11 cellular contexts compared by ENCODE assay signal in genomic region chr13:20678566-20678965, GRCh38. TPM values are rescaled to one million over a fixed set of nuclear protein-coding genes. Genes with fewer than 3 reads are reported as not detected.
DNase-seq lines count a peak whose midpoint lies in the region; TF ChIP-seq lines count a peak whose summit lies in the region.
"Not testable (repeated sequence)": the region's sequence is repeated elsewhere in the genome, so short reads cannot be mapped to it uniquely, and the experiment has no call there.
"Had no signal": no experiment of that assay in that cellular context is flagged by ENCODE, and none has a peak within 500 bp of the region (broad histone marks: within the 10 kb centered on the region; RNA-seq: fewer than 3 reads in every experiment).

No MANE protein-coding gene starts in this region.

- not testable (repeated sequence) for H3K9ac ChIP-seq in neural progenitor cell; smooth muscle cell (ENCODE audit: low read depth)

- not testable (repeated sequence) for H4K20me1 ChIP-seq in neural progenitor cell (ENCODE audit: low read depth); smooth muscle cell (ENCODE audit: low read depth)

- in situ Hi-C loops in SK-MEL-5 (cut with HindIII; ENCODE audit: low pct_unique_long_range_greater_than_20kb, low sequenced_read_pairs), result not testable (repeated sequence)

- not testable (repeated sequence) for H3K9me3 Mint-ChIP-seq in neural progenitor cell

- peak; percentile 10 for DNase-seq in A673 (ENCODE audit: low spot score)
- DNase-seq in NCI-H524 (lab: John Stamatoyannopoulos, UW), result peak; percentile 87 to 92
- DNase-seq in SK-MEL-5 (ENCODE audit: low read depth, low spot score), result peak; percentile 50
- DNase-seq in islet precursor cell, result peak; percentile 82
- peak; percentile 49 for DNase-seq in neural progenitor cell (ENCODE audit: low spot score)
- not testable (repeated sequence) for DNase-seq in smooth muscle cell (lab: John Stamatoyannopoulos, UW; ENCODE audit: unreplicated experiment)

- H3K4me1 ChIP-seq in A673 (ENCODE audit: insufficient read depth, low read length, poor library complexity, severe bottlenecking); ectodermal cell (ENCODE audit: control insufficient read depth, insufficient read depth, low read length); mesodermal cell (ENCODE audit: control insufficient read depth, insufficient read depth, low read length, poor library complexity, severe bottlenecking): not testable (repeated sequence)
- peaks cover 40% of the 10 kb centered on the region for H3K4me1 ChIP-seq in neural progenitor cell
- peaks cover 15% of the 10 kb centered on the region for H3K4me1 ChIP-seq in smooth muscle cell (ENCODE audit: low read depth)

- not testable (repeated sequence) for H3K27me3 ChIP-seq in A673 (replicated peaks; ENCODE audit: insufficient read depth, low read depth, low read length, poor library complexity); ectodermal cell (ENCODE audit: control insufficient read depth, insufficient read depth, low read length, poor library complexity, severe bottlenecking); neural progenitor cell; smooth muscle cell (ENCODE audit: low read depth)

- peak overlapping the region; percentile 86 for H2AFZ ChIP-seq in neural progenitor cell (replicated peaks)
- H2AFZ ChIP-seq in smooth muscle cell (ENCODE audit: low read depth), result not testable (repeated sequence)

- H3K4me3 Mint-ChIP-seq in neural progenitor cell, result not testable (repeated sequence)

- peak overlapping the region; percentile 50 for H3K27ac Mint-ChIP-seq in neural progenitor cell

- H3K27ac ChIP-seq in A673 (ENCODE audit: low read depth, low read length, poor library complexity, severe bottlenecking); neural progenitor cell; smooth muscle cell (ENCODE audit: low read depth): not testable (repeated sequence)
- H3K27ac ChIP-seq in ectodermal cell (ENCODE audit: insufficient read depth, low read depth, low read length, poor library complexity, severe bottlenecking), result peak overlapping the region; percentile 31
- peak overlapping the region; percentile 12 for H3K27ac ChIP-seq in mesodermal cell (ENCODE audit: low read depth, low read length, severe bottlenecking)

- not testable (repeated sequence) for H3K9me3 ChIP-seq in A673 (ENCODE audit: low read depth, low read length, poor library complexity, severe bottlenecking); ectodermal cell (ENCODE audit: control insufficient read depth, low read length); mesodermal cell (ENCODE audit: control insufficient read depth, low read length); neural progenitor cell (ENCODE audit: low read depth); smooth muscle cell (replicated peaks; ENCODE audit: low read depth)

- not testable (repeated sequence) for H3K36me3 Mint-ChIP-seq in neural progenitor cell

- not testable (repeated sequence) for BruUV-seq in A673 (replicated peaks; lab: Mats Ljungman, UMichigan)

- TF ChIP-seq CTCF in A673 (conservative IDR thresholded peaks at IDR 0.05; ENCODE audit: low read depth, low read length); neural progenitor cell (IDR thresholded peaks at IDR 0.05); smooth muscle cell (IDR thresholded peaks at IDR 0.05; ENCODE audit: borderline replicate concordance, insufficient read depth, poor library complexity, severe bottlenecking): not testable (repeated sequence)

- not testable (repeated sequence) for H3K79me2 ChIP-seq in neural progenitor cell (ENCODE audit: low read depth); smooth muscle cell (ENCODE audit: low read depth)

- CTCF ChIA-PET in A673 (lab: Charles Lee), result not testable (repeated sequence)

- H3K4me3 ChIP-seq in A673 (ENCODE audit: low read depth, low read length, poor library complexity, severe bottlenecking); ectodermal cell (ENCODE audit: insufficient read depth, low read depth, low read length); mesodermal cell (ENCODE audit: extremely low read depth, insufficient read depth, low read length, poor library complexity, severe bottlenecking); smooth muscle cell: not testable (repeated sequence)
- peak overlapping the region; percentile 14 for H3K4me3 ChIP-seq in neural progenitor cell

- WGBS in ectodermal cell, 2 experiments, result 45 to 53% methylated on average over 8 of the region's 8 CpGs
- 73 to 74% methylated on average over 7 to 8 of the region's 8 CpGs for WGBS in mesodermal cell (ENCODE audit: insufficient coverage in 2 of 2), 2 experiments
- WGBS in smooth muscle cell (ENCODE audit: low lambda C conversion rate), result 12% methylated on average over 8 of the region's 8 CpGs

- POLR2A ChIA-PET in A673 (lab: Charles Lee; ENCODE audit: low non-redundant PET), result not testable (repeated sequence)

- not testable (repeated sequence) for H3K27me3 Mint-ChIP-seq in neural progenitor cell (ENCODE audit: insufficient read depth, low read depth)

- H3K4me2 ChIP-seq in neural progenitor cell (peak overlapping the region; percentile 50), smooth muscle cell (peak overlapping the region; percentile 76)

- H3K4me1 Mint-ChIP-seq in neural progenitor cell, result peaks cover 21% of the 10 kb centered on the region

- H3F3A ChIP-seq in neural progenitor cell (ENCODE audit: low read depth); smooth muscle cell (ENCODE audit: low read depth): not testable (repeated sequence)

- intact Hi-C loops in A673 (cut with micrococcal nuclease; ENCODE audit: unreplicated experiment), result not testable (repeated sequence)

- H3K36me3 ChIP-seq in A673 (ENCODE audit: insufficient read depth, low read length, poor library complexity, severe bottlenecking); ectodermal cell (ENCODE audit: control insufficient read depth, insufficient read depth, low read length); mesodermal cell (ENCODE audit: control insufficient read depth, insufficient read depth, low read length); neural progenitor cell; smooth muscle cell (ENCODE audit: low read depth): not testable (repeated sequence)

RNA-seq across cellular contexts. Expression of gene IL17D, which starts 24.9 kb away (rescaled TPM):
- total RNA-seq in A673 (2021) (2.0 and 2.7 TPM in 2 replicates), neural progenitor cell (ENCODE audit: low replicate concordance) (1.4 and 2.6 TPM in 2 replicates), smooth muscle cell (2.4 and 4.1 TPM in 2 replicates)
- total RNA-seq in SK-MEL-5 (2014; rRNA removed; shearing (Covaris generic)), result 3.7 and 4.3 TPM in 2 replicates
- polyA plus RNA-seq in SK-MEL-5 (2015; cell fraction: cytosol; rRNA removed), result 3.6 and 6.3 TPM in 2 replicates
- 1.6 and 2.6 TPM in 2 replicates for polyA plus RNA-seq in SK-MEL-5 (2015; cell fraction: nucleus; rRNA removed)
- polyA plus RNA-seq in ectodermal cell (2013, experiment 1 of 4), result 2.6 TPM
- polyA plus RNA-seq in ectodermal cell (2013, experiment 2 of 4), result 3.1 TPM
- polyA plus RNA-seq in ectodermal cell (2013, experiment 3 of 4), result 2.1 TPM
- polyA plus RNA-seq in ectodermal cell (2013, experiment 4 of 4), result 2.2 TPM
- 2.1 TPM for polyA plus RNA-seq in mesodermal cell (2013, experiment 1 of 2)
- 2.2 TPM for polyA plus RNA-seq in mesodermal cell (2013, experiment 2 of 2)
- 6.5 and 7.0 TPM in 2 replicates for polyA plus RNA-seq in smooth muscle cell
- total RNA-seq: CD4-positive, alpha-beta memory T cell; H7 had no signal
- polyA plus RNA-seq: CD14-positive monocyte; CD4-positive, alpha-beta memory T cell had no signal
